Comparison of ENCODE assay signal across 6 cellular contexts in genomic region chr7:132362059-132362458, GRCh38.
"Had no signal": no experiment of that assay in that cellular context is flagged by ENCODE, and none has a peak within 500 bp of the region (broad histone marks: within the 10 kb centered on the region; RNA-seq: fewer than 3 reads in every experiment).

No MANE protein-coding gene starts in this region.

- H3K4me1 Mint-ChIP-seq: GM23338, H9 had no signal

- H3K27ac ChIP-seq: KMS-11 had no signal

- H2AFZ ChIP-seq: GM23338 had no signal

- H3K4me3 ChIP-seq: GM23338 had no signal

- ATAC-seq: GM23338 had no signal

- H3K9ac ChIP-seq: KMS-11 had no signal

- H3K9me3 Mint-ChIP-seq: GM23338, H9 had no signal

- DNase-seq: H9, HCEC 1CT, IMR-90, KBM-7 had no signal

- H3K4me3 Mint-ChIP-seq: GM23338, H9 had no signal

- H3K27ac Mint-ChIP-seq: GM23338, H9 had no signal

- H3K4me2 ChIP-seq: GM23338, KMS-11 had no signal
